Comparison of ENCODE assay signal across 20 cellular contexts in genomic region chr14:89264196-89264800, GRCh38.
DNase-seq lines count a peak whose midpoint lies in the region; ATAC-seq and TF ChIP-seq lines count a peak whose summit lies in the region.
"Had no signal": no experiment of that assay in that cellular context is flagged by ENCODE, and none has a peak within 500 bp of the region (broad histone marks: within the 10 kb centered on the region; RNA-seq: fewer than 3 reads in every experiment).

No MANE protein-coding gene starts in this region.

- peak overlapping the region; percentile 68 for H3K27ac Mint-ChIP-seq in activated naive CD4-positive, alpha-beta T cell treated with anti-CD3 and anti-CD28 coated beads for 36 hours
- H3K27ac Mint-ChIP-seq in activated naive CD4-positive, alpha-beta T cell treated with anti-CD3 and anti-CD28 coated beads, Interleukin-2, amount 10 ng/mL, durations not matched to agents 7 days and 5 days = no peak overlapping the region
- H3K27ac Mint-ChIP-seq in central memory CD8-positive, alpha-beta T cell (ENCODE audit: low read depth) = peak overlapping the region; percentile 23
- no peak overlapping the region for H3K27ac Mint-ChIP-seq in T-helper 2 cell treated with Interferon-gamma antibody and Interleukin-4, amounts not matched to agents 5 μg/mL and 100 μg/mL, for 36 hours
- H3K27ac Mint-ChIP-seq: T-helper 1 cell treated with Interleukin-12 subunit alpha and Interleukin-12 subunit beta and Interleukin-4 antibody, amounts not matched to agents 30 μg/mL and 1 μg/mL, for 36 hours had no signal

- H3K36me3 ChIP-seq in tibial artery = no peaks in the 10 kb centered on the region

- H3K9me3 ChIP-seq in tibial artery = no peaks in the 10 kb centered on the region
- H3K9me3 ChIP-seq: spleen had no signal

- peaks cover 0 to 91% (median 28%) of the 10 kb centered on the region in 4 donors for H3K4me1 ChIP-seq in tibial artery

- peak; percentile 45 for ATAC-seq in HG02610 (IDR thresholded peaks at IDR 0.05; ENCODE audit: unreplicated experiment)
- ATAC-seq in central memory CD8-positive, alpha-beta T cell (replicated peaks; ENCODE audit: extremely low read depth, poor library complexity, severe bottlenecking) = no peak

- intact Hi-C loops in activated naive CD4-positive, alpha-beta T cell treated with anti-CD3 and anti-CD28 coated beads for 36 hours (cut with micrococcal nuclease) = loop anchor here (5.0 kb wide), 1 partner anchor 38 kb away; no protein-coding TSS in a partner anchor
- intact Hi-C loops in tibial artery (cut with DNase I; ENCODE audit: low total_unique reads) = no loop called here

- H3K27ac ChIP-seq in tibial artery = peak overlapping the region; percentile 74 to 80
- H3K27ac ChIP-seq: dorsolateral prefrontal cortex, spleen had no signal

- no peak overlapping the region for H3K4me3 ChIP-seq in tibial artery
- H3K4me3 ChIP-seq: dorsolateral prefrontal cortex, spleen had no signal

- H3K4me3 Mint-ChIP-seq in activated naive CD4-positive, alpha-beta T cell treated with anti-CD3 and anti-CD28 coated beads for 36 hours = no peak overlapping the region
- H3K4me3 Mint-ChIP-seq in activated naive CD4-positive, alpha-beta T cell treated with anti-CD3 and anti-CD28 coated beads, Interleukin-2, amount 10 ng/mL, durations not matched to agents 7 days and 5 days = no peak overlapping the region
- H3K4me3 Mint-ChIP-seq in central memory CD8-positive, alpha-beta T cell = no peak overlapping the region
- no peak overlapping the region for H3K4me3 Mint-ChIP-seq in T-helper 2 cell treated with Interferon-gamma antibody and Interleukin-4, amounts not matched to agents 5 μg/mL and 100 μg/mL, for 36 hours
- H3K4me3 Mint-ChIP-seq: CD4-positive, alpha-beta memory T cell; T-helper 1 cell treated with Interleukin-12 subunit alpha and Interleukin-12 subunit beta and Interleukin-4 antibody, amounts not matched to agents 30 μg/mL and 1 μg/mL, for 36 hours had no signal

- TF ChIP-seq CTCF in tibial artery (IDR thresholded peaks at IDR 0.05) = no peak

- peaks cover 28% of the 10 kb centered on the region for H3K4me1 Mint-ChIP-seq in activated naive CD4-positive, alpha-beta T cell treated with anti-CD3 and anti-CD28 coated beads for 36 hours (ENCODE audit: low read depth)
- no peaks in the 10 kb centered on the region for H3K4me1 Mint-ChIP-seq in activated naive CD4-positive, alpha-beta T cell treated with anti-CD3 and anti-CD28 coated beads, Interleukin-2, amount 10 ng/mL, durations not matched to agents 7 days and 5 days
- peaks cover 60% of the 10 kb centered on the region for H3K4me1 Mint-ChIP-seq in central memory CD8-positive, alpha-beta T cell
- peaks cover 10% of the 10 kb centered on the region for H3K4me1 Mint-ChIP-seq in T-helper 2 cell treated with Interferon-gamma antibody and Interleukin-4, amounts not matched to agents 5 μg/mL and 100 μg/mL, for 36 hours (ENCODE audit: low read depth)

- H3K36me3 Mint-ChIP-seq in activated naive CD4-positive, alpha-beta T cell treated with anti-CD3 and anti-CD28 coated beads for 36 hours (ENCODE audit: low read depth) = peaks cover 5% of the 10 kb centered on the region
- H3K36me3 Mint-ChIP-seq in activated naive CD4-positive, alpha-beta T cell treated with anti-CD3 and anti-CD28 coated beads, Interleukin-2, amount 10 ng/mL, durations not matched to agents 7 days and 5 days = peaks cover 17% of the 10 kb centered on the region
- peaks cover 10% of the 10 kb centered on the region for H3K36me3 Mint-ChIP-seq in central memory CD8-positive, alpha-beta T cell (ENCODE audit: insufficient read depth)
- peaks cover 12% of the 10 kb centered on the region for H3K36me3 Mint-ChIP-seq in T-helper 2 cell treated with Interferon-gamma antibody and Interleukin-4, amounts not matched to agents 5 μg/mL and 100 μg/mL, for 36 hours (ENCODE audit: low read depth)

- CTCF ChIA-PET in activated naive CD4-positive, alpha-beta T cell treated with anti-CD3 and anti-CD28 coated beads for 36 hours (lab: Charles Lee) = no interaction called here
- CTCF ChIA-PET in activated naive CD4-positive, alpha-beta T cell treated with anti-CD3 and anti-CD28 coated beads, Interleukin-2, amount 10 ng/mL, durations not matched to agents 7 days and 5 days (lab: Charles Lee) = no interaction called here

- H3K27me3 ChIP-seq in tibial artery = no peaks in the 10 kb centered on the region
- H3K27me3 ChIP-seq: dorsolateral prefrontal cortex, spleen had no signal

- peak; percentile 41 for DNase-seq in activated naive CD4-positive, alpha-beta T cell treated with anti-CD3 and anti-CD28 coated beads for 36 hours
- DNase-seq in activated naive CD4-positive, alpha-beta T cell treated with anti-CD3 and anti-CD28 coated beads, Interleukin-2, amount 10 ng/mL, durations not matched to agents 7 days and 5 days = no peak
- no peak for DNase-seq in central memory CD8-positive, alpha-beta T cell (ENCODE audit: low spot score in 2 of 2)
- DNase-seq in tibial artery = no peak
- DNase-seq in T-helper 2 cell treated with Interferon-gamma antibody and Interleukin-4, amounts not matched to agents 5 μg/mL and 100 μg/mL, for 36 hours (ENCODE audit: low spot score) = no peak
- DNase-seq in NCI-H1105 (lab: John Stamatoyannopoulos, UW) = no peak
- DNase-seq: activated gamma-delta T cell; CD4-positive, alpha-beta memory T cell; central memory CD4-positive, alpha-beta T cell; DMS153; dorsolateral prefrontal cortex; KBM-7; mammary epithelial cell; NCI-H2171; NCI-H524 treated with DMSO at 0.1 percent for 48 hours; retina; spleen; stimulated activated CD4-positive, alpha-beta T cell treated with anti-CD3 and anti-CD28 coated beads, Interleukin-4, amount 100 ng/mL, for 24 hours had no signal

- no peaks in the 10 kb centered on the region for H3K27me3 Mint-ChIP-seq in activated naive CD4-positive, alpha-beta T cell treated with anti-CD3 and anti-CD28 coated beads for 36 hours (ENCODE audit: low read depth)
- no peaks in the 10 kb centered on the region for H3K27me3 Mint-ChIP-seq in activated naive CD4-positive, alpha-beta T cell treated with anti-CD3 and anti-CD28 coated beads, Interleukin-2, amount 10 ng/mL, durations not matched to agents 7 days and 5 days
- no peaks in the 10 kb centered on the region for H3K27me3 Mint-ChIP-seq in central memory CD8-positive, alpha-beta T cell
- H3K27me3 Mint-ChIP-seq in T-helper 2 cell treated with Interferon-gamma antibody and Interleukin-4, amounts not matched to agents 5 μg/mL and 100 μg/mL, for 36 hours (ENCODE audit: low read depth) = no peaks in the 10 kb centered on the region
- H3K27me3 Mint-ChIP-seq: CD4-positive, alpha-beta memory T cell had no signal

- H3K9me3 Mint-ChIP-seq in activated naive CD4-positive, alpha-beta T cell treated with anti-CD3 and anti-CD28 coated beads for 36 hours = no peaks in the 10 kb centered on the region
- H3K9me3 Mint-ChIP-seq in activated naive CD4-positive, alpha-beta T cell treated with anti-CD3 and anti-CD28 coated beads, Interleukin-2, amount 10 ng/mL, durations not matched to agents 7 days and 5 days = no peaks in the 10 kb centered on the region
- H3K9me3 Mint-ChIP-seq in central memory CD8-positive, alpha-beta T cell = no peaks in the 10 kb centered on the region
- H3K9me3 Mint-ChIP-seq in T-helper 2 cell treated with Interferon-gamma antibody and Interleukin-4, amounts not matched to agents 5 μg/mL and 100 μg/mL, for 36 hours = no peaks in the 10 kb centered on the region
- H3K9me3 Mint-ChIP-seq: T-helper 1 cell treated with Interleukin-12 subunit alpha and Interleukin-12 subunit beta and Interleukin-4 antibody, amounts not matched to agents 30 μg/mL and 1 μg/mL, for 36 hours had no signal

Comparison
In these comparisons a context has a peak if more than half of its experiments do, and no peak if none do; other contexts are left out.
1. H3K27ac Mint-ChIP-seq: peak in activated naive CD4-positive, alpha-beta T cell treated with anti-CD3 and anti-CD28 coated beads for 36 hours (single experiment) and central memory CD8-positive, alpha-beta T cell (single experiment); none in activated naive CD4-positive, alpha-beta T cell treated with anti-CD3 and anti-CD28 coated beads, Interleukin-2, amount 10 ng/mL, durations not matched to agents 7 days and 5 days (single experiment) and T-helper 2 cell treated with Interferon-gamma antibody and Interleukin-4, amounts not matched to agents 5 μg/mL and 100 μg/mL, for 36 hours (single experiment).